Comparison of ENCODE assay signal across 19 cellular contexts in genomic region chr1:2225029-2225428, GRCh38.
"Had no signal": no experiment of that assay in that cellular context is flagged by ENCODE, and none has a peak within 500 bp of the region (broad histone marks: within the 10 kb centered on the region; RNA-seq: fewer than 3 reads in every experiment).

No MANE protein-coding gene starts in this region.

- H3K27me3 Mint-ChIP-seq: memory B cell had no signal

- H3K36me3 Mint-ChIP-seq: memory B cell had no signal

- DNase-seq: activated CD4-positive, alpha-beta memory T cell treated with anti-CD3 and anti-CD28 coated beads for 36 hours; activated CD4-positive, CD25-positive, alpha-beta regulatory T cell treated with anti-CD3 and anti-CD28 coated beads, Interleukin-2, amount 50 U/mL, for 72 hours; activated gamma-delta T cell; activated naive CD8-positive, alpha-beta T cell treated with anti-CD3 and anti-CD28 coated beads, Interleukin-2, amount 50 U/mL, for 24 hours; activated T-cell treated with anti-CD3 and anti-CD28 coated beads, Interleukin-2, amount 50 U/mL, for 48 hours; foreskin melanocyte; islet precursor cell; posterior cingulate gyrus; SW 1271; tibial artery had no signal

- H3K9ac ChIP-seq: neural progenitor cell had no signal

- H3K4me3 Mint-ChIP-seq: activated CD4-positive, alpha-beta memory T cell treated with anti-CD3 and anti-CD28 coated beads for 36 hours; activated naive CD8-positive, alpha-beta T cell treated with anti-CD3 and anti-CD28 coated beads, Interleukin-2, amount 50 U/mL, for 24 hours; memory B cell; neural progenitor cell; T-helper 2 cell treated with Interferon-gamma antibody and Interleukin-4, amounts not matched to agents 5 μg/mL and 100 μg/mL, for 36 hours had no signal

- H3K27me3 ChIP-seq: ascending aorta, cardiac muscle cell, heart right ventricle, right atrium auricular region, tibial artery had no signal

- ATAC-seq: activated naive CD8-positive, alpha-beta T cell treated with anti-CD3 and anti-CD28 coated beads, Interleukin-2, amount 50 U/mL, for 24 hours; heart right ventricle; left lung had no signal

- H3K27ac Mint-ChIP-seq: activated CD4-positive, alpha-beta memory T cell treated with anti-CD3 and anti-CD28 coated beads for 36 hours; activated naive CD8-positive, alpha-beta T cell treated with anti-CD3 and anti-CD28 coated beads, Interleukin-2, amount 50 U/mL, for 24 hours; memory B cell; neural progenitor cell; T-helper 2 cell treated with Interferon-gamma antibody and Interleukin-4, amounts not matched to agents 5 μg/mL and 100 μg/mL, for 36 hours had no signal

- H3K27ac ChIP-seq: ascending aorta, cardiac muscle cell, heart right ventricle, left lung, neural progenitor cell, right atrium auricular region, tibial artery had no signal

- H3K36me3 ChIP-seq: ascending aorta, cardiac muscle cell, heart right ventricle, left lung, neural progenitor cell, right atrium auricular region, tibial artery had no signal

- H3K9me3 ChIP-seq: ascending aorta, heart right ventricle, left lung, right atrium auricular region, tibial artery had no signal

- H3K9me3 Mint-ChIP-seq: activated CD4-positive, alpha-beta memory T cell treated with anti-CD3 and anti-CD28 coated beads for 36 hours; activated naive CD8-positive, alpha-beta T cell treated with anti-CD3 and anti-CD28 coated beads, Interleukin-2, amount 50 U/mL, for 24 hours; memory B cell; T-helper 2 cell treated with Interferon-gamma antibody and Interleukin-4, amounts not matched to agents 5 μg/mL and 100 μg/mL, for 36 hours had no signal

- H3K4me3 ChIP-seq: ascending aorta, cardiac muscle cell, heart right ventricle, left lung, neural progenitor cell, right atrium auricular region, smooth muscle cell, tibial artery had no signal
